ENCODE assay signal across 26 cellular contexts in genomic region chr1:184517130-184517529, GRCh38.
"Had no signal": no experiment of that assay in that cellular context is flagged by ENCODE, and none has a peak within 500 bp of the region (broad histone marks: within the 10 kb centered on the region; RNA-seq: fewer than 3 reads in every experiment).

No MANE protein-coding gene starts in this region.

- H3K27ac Mint-ChIP-seq: mesothelial cell of epicardium; naive B cell; stimulated activated naive B cell treated with anti-CD40 and anti-IgM and Interleukin-4, amounts not matched to agents 10 μg/mL and 1 μg/mL and 100 μg/mL, for 72 hours had no signal

- H3K79me2 ChIP-seq: parathyroid adenoma had no signal

- DNase-seq: heart left ventricle; islet precursor cell; lower lobe of right lung; mammary epithelial cell; mesenchymal stem cell; naive B cell; nucleus accumbens; right cardiac atrium; stimulated activated CD4-positive, alpha-beta T cell treated with anti-CD3 and anti-CD28 coated beads, Interleukin-12 subunit alpha, Interleukin-12 subunit beta, amount 100 ng/mL, for 4 hours; stimulated activated CD4-positive, alpha-beta T cell treated with anti-CD3 and anti-CD28 coated beads, Interleukin-15, amount 100 ng/mL, for 24 hours; stimulated activated CD4-positive, alpha-beta T cell treated with anti-CD3 and anti-CD28 coated beads, Interleukin-2, amount 100 ng/mL, for 24 hours; stimulated activated CD4-positive, alpha-beta T cell treated with anti-CD3 and anti-CD28 coated beads, Interleukin-4, amount 100 ng/mL, for 1 hour; stimulated activated naive B cell treated with anti-CD40 and anti-IgM and Interleukin-4, amounts not matched to agents 10 μg/mL and 1 μg/mL and 100 μg/mL, for 72 hours; stimulated activated naive CD8-positive, alpha-beta T cell treated with anti-CD3 and anti-CD28 coated beads, Interleukin-15, Interleukin-2, amounts not matched to agents 100 U/mL and 50 U/mL, for 24 hours; stomach; tibial artery; trophoblast cell; upper lobe of right lung had no signal

- H3K9me3 Mint-ChIP-seq: nephron; neural crest cell; stimulated activated naive B cell treated with anti-CD40 and anti-IgM and Interleukin-4, amounts not matched to agents 10 μg/mL and 1 μg/mL and 100 μg/mL, for 72 hours had no signal

- H3K27ac ChIP-seq: lower lobe of right lung, parathyroid adenoma, tibial artery, upper lobe of right lung had no signal

- H3K4me3 ChIP-seq: heart left ventricle, lower lobe of right lung, skin epidermis, stomach, suprapubic skin, thoracic aorta, tibial artery, upper lobe of right lung had no signal

- H3K4me3 Mint-ChIP-seq: mesothelial cell of epicardium; naive B cell; nephron; neural crest cell; stimulated activated naive B cell treated with anti-CD40 and anti-IgM and Interleukin-4, amounts not matched to agents 10 μg/mL and 1 μg/mL and 100 μg/mL, for 72 hours had no signal

- H3K36me3 Mint-ChIP-seq: naive B cell; stimulated activated naive B cell treated with anti-CD40 and anti-IgM and Interleukin-4, amounts not matched to agents 10 μg/mL and 1 μg/mL and 100 μg/mL, for 72 hours had no signal

- H3K36me3 ChIP-seq: lower lobe of right lung, suprapubic skin, thoracic aorta, tibial artery, upper lobe of right lung had no signal

- H3K4me1 Mint-ChIP-seq: naive B cell; stimulated activated naive B cell treated with anti-CD40 and anti-IgM and Interleukin-4, amounts not matched to agents 10 μg/mL and 1 μg/mL and 100 μg/mL, for 72 hours had no signal

- H3K27me3 ChIP-seq: heart left ventricle, stomach, suprapubic skin, tibial artery, upper lobe of right lung had no signal

- ATAC-seq: heart left ventricle; right cardiac atrium; sciatic nerve; stimulated activated naive B cell treated with anti-CD40 and anti-IgM and Interleukin-4, amounts not matched to agents 10 μg/mL and 1 μg/mL and 100 μg/mL, for 72 hours; stimulated activated naive CD8-positive, alpha-beta T cell treated with anti-CD3 and anti-CD28 coated beads, Interleukin-15, Interleukin-2, amounts not matched to agents 100 U/mL and 50 U/mL, for 24 hours; upper lobe of right lung had no signal

- H2AFZ ChIP-seq: parathyroid adenoma had no signal

- H3K9me3 ChIP-seq: heart left ventricle, lower lobe of right lung, stomach, suprapubic skin, thoracic aorta, tibial artery, upper lobe of right lung had no signal

- H3K27me3 Mint-ChIP-seq: naive B cell; stimulated activated naive B cell treated with anti-CD40 and anti-IgM and Interleukin-4, amounts not matched to agents 10 μg/mL and 1 μg/mL and 100 μg/mL, for 72 hours had no signal

- H3K4me1 ChIP-seq: parathyroid adenoma had no signal
